In genomic region chr3:172866726-172867350, GRCh38 we compare ENCODE assay signal across 5 cellular contexts.
DNase-seq lines count a peak whose midpoint lies in the region; ATAC-seq, FAIRE-seq and TF ChIP-seq lines count a peak whose summit lies in the region.
"Not testable (repeated sequence)": the region's sequence is repeated elsewhere in the genome, so short reads cannot be mapped to it uniquely, and the experiment has no call there.

No MANE protein-coding gene starts in this region.

- H3F3A ChIP-seq in Loucy (ENCODE audit: low read depth) = not testable (repeated sequence)

- intact Hi-C loops in right cardiac atrium (cut with DNase I); kidney (cut with DNase I); testis (cut with DNase I; ENCODE audit: low total_unique reads): not testable (repeated sequence)

- peak overlapping the region; percentile 46 for H3K4me3 ChIP-seq in Loucy (ENCODE audit: low read length, poor library complexity, severe bottlenecking)
- not testable (repeated sequence) for H3K4me3 ChIP-seq in right cardiac atrium (ENCODE audit: low read length); kidney (ENCODE audit: low read length in 2 of 2)
- H3K4me3 ChIP-seq in testis = peak overlapping the region; percentile 23 to 29

- DNase-seq in activated gamma-delta T cell (lab: John Stamatoyannopoulos, UW) = peak; percentile 8
- peak in 2 of 3 donors; percentile 45 to 49 for DNase-seq in right cardiac atrium
- peak; percentile 70 for DNase-seq in kidney
- DNase-seq in testis = not testable (repeated sequence)

- FAIRE-seq in kidney (lab: Jason Lieb, UNC) = not testable (repeated sequence)

- H3K4me2 ChIP-seq in Loucy (ENCODE audit: low read depth, low read length, poor library complexity, severe bottlenecking) = peak overlapping the region; percentile 16

- not testable (repeated sequence) for H3K36me3 ChIP-seq in Loucy (ENCODE audit: insufficient read depth, low read length); kidney (ENCODE audit: control insufficient read depth in 1 of 2, insufficient read depth in 2 of 2, low read length in 2 of 2); testis (ENCODE audit: low read depth, missing control alignments)

- not testable (repeated sequence) for H3K9me2 ChIP-seq in Loucy (replicated peaks; ENCODE audit: low read depth, low read length)

- not testable (repeated sequence) for ATAC-seq in right cardiac atrium

- not testable (repeated sequence) for H3K79me2 ChIP-seq in Loucy (ENCODE audit: insufficient read depth, low read length)

- not testable (repeated sequence) for TF ChIP-seq POLR2A in testis (IDR thresholded peaks at IDR 0.05)

- not testable (repeated sequence) for H3K9ac ChIP-seq in Loucy (ENCODE audit: low read depth, low read length, poor library complexity, severe bottlenecking); kidney (ENCODE audit: low read length in 2 of 2)

- not testable (repeated sequence) for H3K9me3 ChIP-seq in Loucy (ENCODE audit: insufficient read depth, low read depth, low read length); right cardiac atrium (ENCODE audit: control insufficient read depth, low read length); kidney (ENCODE audit: control insufficient read depth in 1 of 2, low read length in 2 of 2); testis

- H3K27me3 ChIP-seq in Loucy (ENCODE audit: insufficient read depth, low read length, poor library complexity, severe bottlenecking); right cardiac atrium (ENCODE audit: control insufficient read depth, insufficient read depth); testis: not testable (repeated sequence)

- not testable (repeated sequence) for H4K20me1 ChIP-seq in Loucy (ENCODE audit: insufficient read depth, low read length, poor library complexity, severe bottlenecking)

- peaks cover 39% of the 10 kb centered on the region for H3K4me1 ChIP-seq in Loucy (ENCODE audit: insufficient read depth, low read length, poor library complexity, severe bottlenecking)
- H3K4me1 ChIP-seq in right cardiac atrium (ENCODE audit: control insufficient read depth, insufficient read depth, low read length); kidney (ENCODE audit: control insufficient read depth in 1 of 2, insufficient read depth in 1 of 2, low read depth in 1 of 2, low read length in 2 of 2); testis: not testable (repeated sequence)

- not testable (repeated sequence) for TF ChIP-seq CTCF in Loucy (conservative IDR thresholded peaks at IDR 0.05; ENCODE audit: low read length); kidney (IDR thresholded peaks at IDR 0.05; ENCODE audit: borderline replicate concordance, extremely low read depth, insufficient read depth); testis (IDR thresholded peaks at IDR 0.05)

- H3K27ac ChIP-seq in right cardiac atrium (ENCODE audit: low read length); kidney (ENCODE audit: low read depth in 2 of 2, low read length in 2 of 2); testis: not testable (repeated sequence)

- H2AFZ ChIP-seq in Loucy (ENCODE audit: low read length) = not testable (repeated sequence)

- WGBS in right cardiac atrium = 98% methylated on average over 38 of the region's 38 CpGs
- whole genome bisulfite sequencing in testis, 2 donors = 81 to 83% methylated on average over 24 to 34 of the region's 38 CpGs
